Comparison of ENCODE assay signal across 10 cellular contexts in the genomic region with DNA sequence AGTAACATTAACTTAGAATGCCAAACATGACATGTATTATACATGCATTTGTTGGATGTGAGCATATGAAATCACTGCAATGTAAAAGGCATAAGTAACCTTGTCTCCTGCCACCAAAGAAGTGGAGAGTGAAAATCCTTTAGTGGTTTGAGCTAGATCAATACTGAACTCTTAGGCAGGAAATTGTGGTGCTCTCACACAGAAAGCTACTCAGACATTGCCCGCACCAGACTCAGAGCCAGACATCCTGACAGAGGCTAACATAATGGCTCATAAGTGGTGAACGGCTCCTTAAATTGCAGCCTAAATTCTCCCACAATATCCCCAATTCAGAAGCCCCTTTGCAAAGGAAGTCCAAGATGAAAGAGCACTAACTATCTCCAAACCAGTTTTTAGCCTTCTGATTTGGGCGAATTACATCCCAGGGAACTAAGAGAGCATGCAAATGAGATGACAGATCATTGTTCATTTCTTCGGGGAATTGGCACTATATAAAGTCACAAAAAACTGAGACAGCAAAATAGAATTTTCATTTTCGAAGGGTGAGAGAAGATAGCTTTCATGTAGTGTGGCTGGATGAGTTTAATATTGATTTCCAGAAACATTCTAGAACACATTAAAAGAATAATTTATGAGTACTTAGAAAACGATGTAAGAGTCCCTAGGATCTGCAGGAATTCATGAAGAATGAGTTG.
DNase-seq lines count a peak whose midpoint lies in the region; ATAC-seq, FAIRE-seq and TF ChIP-seq lines count a peak whose summit lies in the region.
"Had no signal": no experiment of that assay in that cellular context is flagged by ENCODE, and none has a peak within 500 bp of the region (broad histone marks: within the 10 kb centered on the region; RNA-seq: fewer than 3 reads in every experiment).

No MANE protein-coding gene starts in this region.

- H3K36me3 Mint-ChIP-seq in astrocyte (ENCODE audit: low read depth, unreplicated experiment) = no peaks in the 10 kb centered on the region

- peak overlapping the region; percentile 10; the same call in 1 of the 2 replicates for H3K18ac ChIP-seq in IMR-90 (ENCODE audit: low read depth, low read length)

- H2BK15ac ChIP-seq in IMR-90 (ENCODE audit: low read depth, low read length) = no peak overlapping the region

- H2AK5ac ChIP-seq in IMR-90 (ENCODE audit: low read depth, low read length) = peak overlapping the region; percentile 73; the same call in 1 of the 2 replicates

- H4K20me1 ChIP-seq in IMR-90 (ENCODE audit: insufficient read depth, low read length) (no peaks in the 10 kb centered on the region), astrocyte (ENCODE audit: insufficient read depth, low read length) (no peaks in the 10 kb centered on the region)

- in situ Hi-C loops in IMR-90 (cut with MboI; ENCODE audit: low sequenced_read_pairs) = no loop called here

- H4K5ac ChIP-seq in IMR-90 (ENCODE audit: low read depth, low read length) = no peak overlapping the region

- H3K4me2 ChIP-seq in IMR-90 (ENCODE audit: low read depth, low read length) (no peak overlapping the region), astrocyte (ENCODE audit: low read length) (no peak overlapping the region)

- H3K27ac Mint-ChIP-seq in astrocyte (ENCODE audit: unreplicated experiment) = peak overlapping the region; percentile 81

- H3K27me3 ChIP-seq in IMR-90 (ENCODE audit: control insufficient read depth, insufficient read depth, low read length) = no peaks in the 10 kb centered on the region
- no peaks in the 10 kb centered on the region for H3K27me3 ChIP-seq in astrocyte (ENCODE audit: insufficient read depth, low read length)

- H3K56ac ChIP-seq in IMR-90 (ENCODE audit: extremely low read depth, insufficient read depth, low read length) = no peak overlapping the region

- H3K4me1 Mint-ChIP-seq in astrocyte (ENCODE audit: low read depth, unreplicated experiment) = peaks cover 22% of the 10 kb centered on the region

- no peak for TF ChIP-seq POLR2A in IMR-90 (IDR thresholded peaks at IDR 0.05; ENCODE audit: low read depth, low read length)

- H3K9me3 Mint-ChIP-seq in astrocyte (ENCODE audit: unreplicated experiment) = no peaks in the 10 kb centered on the region

- intact Hi-C loops in IMR-90 (cut with micrococcal nuclease) = no loop called here
- intact Hi-C loops in head of caudate nucleus (cut with DNase I) = no loop called here

- H2AFZ ChIP-seq in IMR-90 (replicated peaks; ENCODE audit: low read length, poor library complexity) (no peak overlapping the region), astrocyte (ENCODE audit: low read depth, low read length) (no peak overlapping the region)

- 0 out of 2 replicates have a peak overlapping the region, but pooled peaks have one; percentile 24 for H3K14ac ChIP-seq in IMR-90 (replicated peaks; ENCODE audit: low read depth, low read length)

- POLR2A ChIA-PET in IMR-90 (lab: Charles Lee; ENCODE audit: unreplicated experiment) = no interaction called here

- peak overlapping the region; percentile 29 for H2BK120ac ChIP-seq in IMR-90 (ENCODE audit: low read depth, low read length)

- TF ChIP-seq CTCF in IMR-90 (conservative IDR thresholded peaks at IDR 0.05; ENCODE audit: low read depth, low read length) (no peak), astrocyte (IDR thresholded peaks at IDR 0.05; ENCODE audit: insufficient read depth, low read depth, low read length) (no peak)

- dilution Hi-C loops in IMR-90 (cut with HindIII; ENCODE audit: low sequenced_read_pairs, unreplicated experiment) = no loop called here

- peak overlapping the region; percentile 61 for H2BK20ac ChIP-seq in IMR-90 (ENCODE audit: low read depth, low read length)

- BruUV-seq in IMR-90 (replicated peaks; lab: Mats Ljungman, UMichigan) = no TSS peak

- peak; percentile 78 for ATAC-seq in GM18502 (IDR thresholded peaks at IDR 0.05; ENCODE audit: poor library complexity, unreplicated experiment)
- peak; percentile 52 for ATAC-seq in GM21360 (IDR thresholded peaks at IDR 0.05; ENCODE audit: unreplicated experiment)
- ATAC-seq in IMR-90 (ENCODE audit: low read depth) = no peak
- no peak for ATAC-seq in HG02571 (IDR thresholded peaks at IDR 0.05; ENCODE audit: unreplicated experiment)

- H3K79me1 ChIP-seq in IMR-90 (ENCODE audit: low read depth in 1 of 2, low read length in 2 of 2) = no peaks in the 10 kb centered on the region

- DNase-seq in IMR-90 = no peak
- no peak for DNase-seq in astrocyte (ENCODE audit: low read depth)
- no peak for DNase-seq in stimulated activated CD4-positive, alpha-beta T cell treated with anti-CD3 and anti-CD28 coated beads, Interleukin-4, amount 100 ng/mL, for 24 hours
- no peak for DNase-seq in head of caudate nucleus
- DNase-seq in NCI-H774 (lab: John Stamatoyannopoulos, UW) = no peak
- DNase-seq: stimulated activated naive CD4-positive, alpha-beta T cell treated with Interleukin-2 at 50 U/mL for 16 hours had no signal

- peak; percentile 80 for FAIRE-seq in astrocyte (lab: Jason Lieb, UNC)
- FAIRE-seq: islet of Langerhans had no signal

- no peaks in the 10 kb centered on the region for H3K79me2 ChIP-seq in astrocyte (ENCODE audit: insufficient read depth, low read length)

- H3K4me3 ChIP-seq in IMR-90 (ENCODE audit: insufficient read depth, low read depth, low read length) (no peak overlapping the region), astrocyte (ENCODE audit: insufficient read depth, low read depth, low read length) (no peak overlapping the region)

- H3K9me3 ChIP-seq in IMR-90 (ENCODE audit: control insufficient read depth, insufficient read depth, low read length) (no peaks in the 10 kb centered on the region), astrocyte (ENCODE audit: insufficient read depth, low read depth, low read length) (no peaks in the 10 kb centered on the region)

- H3K36me3 ChIP-seq in IMR-90 (ENCODE audit: control insufficient read depth, insufficient read depth, low read length) (no peaks in the 10 kb centered on the region), astrocyte (ENCODE audit: insufficient read depth, low read length) (no peaks in the 10 kb centered on the region)

- peak overlapping the region in 1 of 2 experiments; percentile 51; a peak in 1 of 4 replicates for H4K8ac ChIP-seq in IMR-90 (ENCODE audit: low read depth in 2 of 2, low read length in 2 of 2)

- no peak overlapping the region for H3K4me3 Mint-ChIP-seq in astrocyte (ENCODE audit: unreplicated experiment)

- WGBS in IMR-90 (ENCODE audit: extremely low coverage in 2 of 2, insufficient read length in 1 of 2), 2 experiments = no CpG with 5 or more reads among the region's 6 CpGs

- H3K4me1 ChIP-seq in IMR-90 (ENCODE audit: control insufficient read depth, insufficient read depth, low read length) = peaks cover 5% of the 10 kb centered on the region
- no peaks in the 10 kb centered on the region for H3K4me1 ChIP-seq in astrocyte (ENCODE audit: insufficient read depth, low read length)

- H3K9me1 ChIP-seq in IMR-90 (ENCODE audit: insufficient read depth, low read length) = no peaks in the 10 kb centered on the region; the same call in 1 of the 2 replicates

- no peak overlapping the region for H2AK9ac ChIP-seq in IMR-90 (replicated peaks; ENCODE audit: low read depth, low read length, poor library complexity)

- no peak overlapping the region for H2BK5ac ChIP-seq in IMR-90 (ENCODE audit: low read depth, low read length, poor library complexity, severe bottlenecking)

- H3K4ac ChIP-seq in IMR-90 (ENCODE audit: low read depth, low read length) = peak overlapping the region; percentile 77

- no peak overlapping the region for H4K91ac ChIP-seq in IMR-90 (ENCODE audit: insufficient read depth, low read depth, low read length)

- H3K23ac ChIP-seq in IMR-90 (ENCODE audit: low read depth, low read length) = no peak overlapping the region

- H3K27me3 Mint-ChIP-seq in astrocyte (ENCODE audit: low read depth, unreplicated experiment) = no peaks in the 10 kb centered on the region

- H3K27ac ChIP-seq in IMR-90 (ENCODE audit: insufficient read depth, low read length) (no peak overlapping the region), astrocyte (ENCODE audit: low read depth, low read length) (no peak overlapping the region)

- CTCF ChIA-PET in IMR-90 (lab: Yijun Ruan, JAX) = no interaction called here

- no peak overlapping the region for H3K9ac ChIP-seq in IMR-90 (ENCODE audit: low read depth, low read length)
- no peak overlapping the region for H3K9ac ChIP-seq in astrocyte (ENCODE audit: low read length)

- TF ChIP-seq RAD21 in IMR-90 (IDR thresholded peaks at IDR 0.05; ENCODE audit: low read length) = no peak

TF ChIP-seq in IMR-90, 13 proteins besides CTCF, POLR2A, EP300 and RAD21:
- no peak for TF ChIP-seq ELK1 (IDR thresholded peaks at IDR 0.05; ENCODE audit: borderline replicate concordance, low read depth, low read length)
- TF ChIP-seq CHD1 (IDR thresholded peaks at IDR 0.05; ENCODE audit: low read depth, low read length) = no peak
- TF ChIP-seq USF2 (IDR thresholded peaks at IDR 0.05; ENCODE audit: low read depth, low read length) = no peak
- TF ChIP-seq RFX5 (IDR thresholded peaks at IDR 0.05; ENCODE audit: low read depth, low read length) = no peak
- TF ChIP-seq SMC3 (IDR thresholded peaks at IDR 0.05; ENCODE audit: low read depth, low read length) = no peak
TF ChIP-seq in IMR-90: peak in this region for 0.

Comparison
In these comparisons a context has a peak if more than half of its experiments do, and no peak if none do; other contexts are left out.
1. ATAC-seq: peak in GM18502 (single experiment) and GM21360 (single experiment); none in IMR-90 (single experiment) and HG02571 (single experiment).